Comparison of ENCODE assay signal across 15 cellular contexts in genomic region chr10:80861882-80862281, GRCh38.
DNase-seq lines count a peak whose midpoint lies in the region; ATAC-seq, FAIRE-seq and TF ChIP-seq lines count a peak whose summit lies in the region.
"Had no signal": no experiment of that assay in that cellular context is flagged by ENCODE, and none has a peak within 500 bp of the region (broad histone marks: within the 10 kb centered on the region; RNA-seq: fewer than 3 reads in every experiment).

No MANE protein-coding gene starts in this region.

- no peaks in the 10 kb centered on the region for H3K9me3 Mint-ChIP-seq in endothelial cell (ENCODE audit: unreplicated experiment)
- H3K9me3 Mint-ChIP-seq: CD8-positive, alpha-beta T cell had no signal

- DNase-seq in DND-41 (no peak), endothelial cell (ENCODE audit: low spot score) (no peak), pancreas (no peak), cerebellar cortex (ENCODE audit: low spot score) (no peak)
- peak; percentile 3 for DNase-seq in Jurkat, Clone E6-1 (ENCODE audit: low read depth, low spot score)
- DNase-seq: BE2C; CD8-positive, alpha-beta T cell; Karpas-422; NCI-H1436; NCI-H2081 had no signal

- H3K4me1 ChIP-seq in DND-41 (ENCODE audit: insufficient read depth, low read length) (no peaks in the 10 kb centered on the region), parathyroid adenoma (no peaks in the 10 kb centered on the region), pancreas (no peaks in the 10 kb centered on the region)
- H3K4me1 ChIP-seq: BE2C had no signal

- no peak overlapping the region for H2AFZ ChIP-seq in DND-41 (ENCODE audit: low read depth, low read length)
- no peak overlapping the region for H2AFZ ChIP-seq in parathyroid adenoma
- H2AFZ ChIP-seq: PC-9 had no signal

- H3K4me1 Mint-ChIP-seq in endothelial cell (ENCODE audit: unreplicated experiment) = no peaks in the 10 kb centered on the region

- H3K9ac ChIP-seq in DND-41 (ENCODE audit: low read depth, low read length) = no peak overlapping the region
- no peak overlapping the region for H3K9ac ChIP-seq in parathyroid adenoma

- no peaks in the 10 kb centered on the region for H3K36me3 Mint-ChIP-seq in endothelial cell (ENCODE audit: low read depth, unreplicated experiment)
- H3K36me3 Mint-ChIP-seq: CD8-positive, alpha-beta T cell had no signal

- H3K4me2 ChIP-seq in DND-41 (ENCODE audit: insufficient read depth, low read length) (no peak overlapping the region), parathyroid adenoma (ENCODE audit: low read length) (no peak overlapping the region)
- H3K4me2 ChIP-seq: PC-9 had no signal

- no peaks in the 10 kb centered on the region for H3K79me2 ChIP-seq in DND-41 (ENCODE audit: insufficient read depth, low read length)
- no peaks in the 10 kb centered on the region for H3K79me2 ChIP-seq in parathyroid adenoma

- intact Hi-C loops in pancreas (cut with DNase I) = no loop called here

- H3K27ac ChIP-seq in DND-41 (ENCODE audit: low read length) (no peak overlapping the region), VCaP (no peak overlapping the region), parathyroid adenoma (no peak overlapping the region), pancreas (no peak overlapping the region)
- H3K27ac ChIP-seq: PC-9, SK-N-MC had no signal

- no peaks in the 10 kb centered on the region for H3K36me3 ChIP-seq in DND-41 (ENCODE audit: insufficient read depth, low read length)
- H3K36me3 ChIP-seq in parathyroid adenoma (ENCODE audit: control insufficient read depth, insufficient read depth, low read length) = no peaks in the 10 kb centered on the region
- no peaks in the 10 kb centered on the region for H3K36me3 ChIP-seq in pancreas
- H3K36me3 ChIP-seq: BE2C had no signal

- H3K27me3 ChIP-seq in DND-41 (ENCODE audit: insufficient read depth, low read length, poor library complexity) (no peaks in the 10 kb centered on the region), parathyroid adenoma (ENCODE audit: control insufficient read depth, insufficient read depth, low read length) (no peaks in the 10 kb centered on the region), pancreas (peaks cover 0 to 4% (median 0%) of the 10 kb centered on the region in 4 donors)
- H3K27me3 ChIP-seq: BE2C had no signal

- H3K27me3 Mint-ChIP-seq in endothelial cell (ENCODE audit: unreplicated experiment) = peaks cover 2% of the 10 kb centered on the region

- FAIRE-seq in pancreas (lab: Jason Lieb, UNC) = no peak
- FAIRE-seq: H1 had no signal

- no peak overlapping the region for H3K4me3 Mint-ChIP-seq in endothelial cell (ENCODE audit: unreplicated experiment)
- H3K4me3 Mint-ChIP-seq: CD8-positive, alpha-beta T cell had no signal

- no peak overlapping the region for H3K27ac Mint-ChIP-seq in endothelial cell (ENCODE audit: unreplicated experiment)
- H3K27ac Mint-ChIP-seq: CD8-positive, alpha-beta T cell had no signal

- TF ChIP-seq CTCF in DND-41 (IDR thresholded peaks at IDR 0.05; ENCODE audit: borderline replicate concordance, extremely low read depth, low read length, poor library complexity, severe bottlenecking) (peak; percentile 7), VCaP (conservative IDR thresholded peaks at IDR 0.05) (peak; percentile 72), parathyroid adenoma (IDR thresholded peaks at IDR 0.05) (peak; percentile 42), endothelial cell (IDR thresholded peaks at IDR 0.05; ENCODE audit: unreplicated experiment) (no peak), pancreas (IDR thresholded peaks at IDR 0.05) (no peak)

- H3K9me3 ChIP-seq in DND-41 (ENCODE audit: insufficient read depth, low read length, severe bottlenecking) (no peaks in the 10 kb centered on the region), parathyroid adenoma (ENCODE audit: control insufficient read depth, low read length) (no peaks in the 10 kb centered on the region), pancreas (no peaks in the 10 kb centered on the region)
- H3K9me3 ChIP-seq: BE2C had no signal

- ATAC-seq in DND-41 (ENCODE audit: insufficient read depth, low read depth) (no peak), pancreas (no peak)
- ATAC-seq: CD8-positive, alpha-beta T cell had no signal

- H3K4me3 ChIP-seq in DND-41 (ENCODE audit: low read depth in 1 of 2, low read length in 2 of 2) (no peak overlapping the region), parathyroid adenoma (ENCODE audit: low read depth, low read length) (no peak overlapping the region), pancreas (no peak overlapping the region)
- H3K4me3 ChIP-seq in Jurkat, Clone E6-1 (ENCODE audit: low read length) = no peak overlapping the region
- H3K4me3 ChIP-seq: PC-9, SK-N-MC had no signal

- no peaks in the 10 kb centered on the region for H4K20me1 ChIP-seq in DND-41 (ENCODE audit: insufficient read depth, low read length)

Comparison
In these comparisons a context has a peak if more than half of its experiments do, and no peak if none do; other contexts are left out.
1. CTCF ChIP-seq: peak in DND-41 (single experiment), VCaP (single experiment) and parathyroid adenoma (single experiment); none in endothelial cell (single experiment) and pancreas (0 of 4).